9 cellular contexts compared by ENCODE assay signal in genomic region chr20:57323034-57323433, GRCh38. TPM values are rescaled to one million over a fixed set of nuclear protein-coding genes. Genes with fewer than 3 reads are reported as not detected.
DNase-seq lines count a peak whose midpoint lies in the region; ATAC-seq and TF ChIP-seq lines count a peak whose summit lies in the region.
"Had no signal": no experiment of that assay in that cellular context is flagged by ENCODE, and none has a peak within 500 bp of the region (broad histone marks: within the 10 kb centered on the region; RNA-seq: fewer than 3 reads in every experiment).

No MANE protein-coding gene starts in this region.

- H3K9ac ChIP-seq in colonic mucosa (ENCODE audit: low read depth in 2 of 2, low read length in 2 of 2) = no peak overlapping the region

- ATAC-seq in HG03457 (IDR thresholded peaks at IDR 0.05; ENCODE audit: unreplicated experiment) = no peak

- no peak overlapping the region for H3K4me3 ChIP-seq in colonic mucosa

- H3K36me3 ChIP-seq in colonic mucosa = no peaks in the 10 kb centered on the region

- H3K4me1 ChIP-seq in colonic mucosa = no peaks in the 10 kb centered on the region

- intact Hi-C loops in colonic mucosa (cut with DNase I) = no loop called here

- no peak for TF ChIP-seq CTCF in colonic mucosa (IDR thresholded peaks at IDR 0.05)

- in situ Hi-C loops in ACHN (cut with HindIII; ENCODE audit: low pct_ligation_motif_present, low pct_unique_long_range_greater_than_20kb, low sequenced_read_pairs) = no loop called here

- H3K27me3 ChIP-seq in colonic mucosa = no peaks in the 10 kb centered on the region

- no peak overlapping the region for H3K27ac ChIP-seq in colonic mucosa

- no peaks in the 10 kb centered on the region for H3K9me3 ChIP-seq in colonic mucosa

- peak; percentile 90 for DNase-seq in ELF-1 (ENCODE audit: low read depth, low spot score)
- DNase-seq in LHCN-M2 (ENCODE audit: low read depth) = peak; percentile 8
- peak; percentile 41 for DNase-seq in colonic mucosa
- peak; percentile 11 for DNase-seq in pons (ENCODE audit: low spot score)
- no peak for DNase-seq in NCI-H1417 (lab: John Stamatoyannopoulos, UW)
- no peak for DNase-seq in germinal center (ENCODE audit: low spot score)
- no peak for DNase-seq in ACHN
- DNase-seq: SIG-M5 had no signal

RNA-seq across cellular contexts. Expression of gene SPO11, which starts 6.6 kb away (rescaled TPM):
- not detected in 2 replicates for total RNA-seq in LHCN-M2 (2014; rRNA removed)
- not detected for polyA plus RNA-seq in LHCN-M2 (2012)
- total RNA-seq in colonic mucosa = not detected

RNA-seq across cellular contexts. Expression of gene RAE1, which starts 28.0 kb away (rescaled TPM):
- total RNA-seq in LHCN-M2 (2014; rRNA removed) (39.1 and 41.2 TPM in 2 replicates), colonic mucosa (10 to 100 TPM; 20.3 to 29.3 TPM)
- polyA plus RNA-seq in LHCN-M2 (2012) = 26.2 TPM

RNA-seq across cellular contexts. Expression of gene BMP7, which starts 56.6 kb away (rescaled TPM):
- not detected in 2 replicates for total RNA-seq in LHCN-M2 (2014; rRNA removed)
- not detected for polyA plus RNA-seq in LHCN-M2 (2012)
- total RNA-seq in colonic mucosa = 1 to 10 TPM; 1.3 to 3.2 TPM

Comparison
In these comparisons a context has a peak if more than half of its experiments do, and no peak if none do; other contexts are left out.
1. DNase-seq: peak in ELF-1 (single experiment), LHCN-M2 (single experiment), colonic mucosa (single experiment) and pons (single experiment); none in NCI-H1417 (0 of 3), germinal center (single experiment) and ACHN (single experiment).